ENCODE assay signal across 12 cellular contexts in genomic region chr15:92393994-92394326, GRCh38. TPM values are rescaled to one million over a fixed set of nuclear protein-coding genes. Genes with fewer than 3 reads are reported as not detected.
DNase-seq lines count a peak whose midpoint lies in the region; ATAC-seq and TF ChIP-seq lines count a peak whose summit lies in the region.
"Had no signal": no experiment of that assay in that cellular context is flagged by ENCODE, and none has a peak within 500 bp of the region (broad histone marks: within the 10 kb centered on the region; RNA-seq: fewer than 3 reads in every experiment).

No MANE protein-coding gene starts in this region.

- no peak for DNase-seq in activated CD4-positive, alpha-beta T cell treated with anti-CD3 and anti-CD28 coated beads, Interleukin-2, amount 10 ng/mL, durations not matched to agents 24 days and 14 days
- DNase-seq in activated CD4-positive, alpha-beta T cell treated with anti-CD3 and anti-CD28 coated beads for 1 hour, result no peak
- no peak for DNase-seq in activated naive CD8-positive, alpha-beta T cell treated with anti-CD3 and anti-CD28 coated beads, Interleukin-2, amount 50 U/mL, for 24 hours
- DNase-seq in suprapubic skin (ENCODE audit: low spot score in 2 of 2) (no peak), T-cell (no peak)
- DNase-seq: AML-193 had no signal

- TF ChIP-seq CTCF in suprapubic skin (IDR thresholded peaks at IDR 0.05), result no peak

- H3K4me1 ChIP-seq in iPS-20b (ENCODE audit: insufficient read depth, low read length) (peaks cover 18% of the 10 kb centered on the region), suprapubic skin (peaks cover 24% of the 10 kb centered on the region)

- POLR2A ChIA-PET in T-cell (lab: Charles Lee), result no interaction called here

- no peak for TF ChIP-seq EP300 in suprapubic skin (IDR thresholded peaks at IDR 0.05)

- peak overlapping the region; percentile 19 for H3K4me3 Mint-ChIP-seq in activated CD4-positive, alpha-beta T cell treated with anti-CD3 and anti-CD28 coated beads, Interleukin-2, amount 10 ng/mL, durations not matched to agents 24 days and 14 days
- H3K4me3 Mint-ChIP-seq in activated naive CD8-positive, alpha-beta T cell treated with anti-CD3 and anti-CD28 coated beads, Interleukin-2, amount 50 U/mL, for 24 hours, result peak overlapping the region; percentile 24
- no peak overlapping the region for H3K4me3 Mint-ChIP-seq in T-cell

- H3K9me3 Mint-ChIP-seq in activated CD4-positive, alpha-beta T cell treated with anti-CD3 and anti-CD28 coated beads, Interleukin-2, amount 10 ng/mL, durations not matched to agents 24 days and 14 days, result no peaks in the 10 kb centered on the region
- no peaks in the 10 kb centered on the region for H3K9me3 Mint-ChIP-seq in activated naive CD8-positive, alpha-beta T cell treated with anti-CD3 and anti-CD28 coated beads, Interleukin-2, amount 50 U/mL, for 24 hours
- H3K9me3 Mint-ChIP-seq in T-cell, result no peaks in the 10 kb centered on the region

- peak overlapping the region; percentile 73; the same call in 1 of the 2 replicates for H3K9ac ChIP-seq in iPS-20b (ENCODE audit: low read depth, low read length)

- H3K4me1 Mint-ChIP-seq in activated CD4-positive, alpha-beta T cell treated with anti-CD3 and anti-CD28 coated beads, Interleukin-2, amount 10 ng/mL, durations not matched to agents 24 days and 14 days, result peaks cover 2% of the 10 kb centered on the region
- H3K4me1 Mint-ChIP-seq in activated naive CD8-positive, alpha-beta T cell treated with anti-CD3 and anti-CD28 coated beads, Interleukin-2, amount 50 U/mL, for 24 hours, result no peaks in the 10 kb centered on the region
- H3K4me1 Mint-ChIP-seq in T-cell, result peaks cover 7 to 11% (median 8%) of the 10 kb centered on the region in 3 donors

- no peak for ATAC-seq in activated naive CD8-positive, alpha-beta T cell treated with anti-CD3 and anti-CD28 coated beads, Interleukin-2, amount 50 U/mL, for 24 hours
- ATAC-seq in GM18868 (IDR thresholded peaks at IDR 0.05; ENCODE audit: unreplicated experiment) (no peak), GM19455 (IDR thresholded peaks at IDR 0.05; ENCODE audit: unreplicated experiment) (no peak), T-cell (replicated peaks in 1 of 4) (no peak)

- no peak for TF ChIP-seq POLR2A in suprapubic skin (IDR thresholded peaks at IDR 0.05)

- intact Hi-C loops in activated CD4-positive, alpha-beta T cell treated with anti-CD3 and anti-CD28 coated beads, Interleukin-2, amount 10 ng/mL, durations not matched to agents 24 days and 14 days (cut with micrococcal nuclease), result loop anchor here (10.0 kb wide), 1 partner anchor 321 kb away; no protein-coding TSS in a partner anchor

- WGBS in suprapubic skin, result 0% methylated on average over 2 of the region's 34 CpGs

- H3K27me3 Mint-ChIP-seq in activated CD4-positive, alpha-beta T cell treated with anti-CD3 and anti-CD28 coated beads, Interleukin-2, amount 10 ng/mL, durations not matched to agents 24 days and 14 days, result peaks cover 57% of the 10 kb centered on the region
- H3K27me3 Mint-ChIP-seq in activated naive CD8-positive, alpha-beta T cell treated with anti-CD3 and anti-CD28 coated beads, Interleukin-2, amount 50 U/mL, for 24 hours, result peaks cover 63% of the 10 kb centered on the region
- H3K27me3 Mint-ChIP-seq in T-cell, result peaks cover 63 to 82% of the 10 kb centered on the region in 2 donors

- peak overlapping the region; percentile 74 for H3K4me3 ChIP-seq in iPS-20b (ENCODE audit: low read length)
- peak overlapping the region; percentile 45 for H3K4me3 ChIP-seq in suprapubic skin

- CTCF ChIA-PET in T-cell (lab: Charles Lee), result no interaction called here

- H3K9me3 ChIP-seq in iPS-20b (ENCODE audit: insufficient read depth, low read depth, low read length) (no peaks in the 10 kb centered on the region), suprapubic skin (no peaks in the 10 kb centered on the region)

- no peak overlapping the region for H3K27ac Mint-ChIP-seq in activated CD4-positive, alpha-beta T cell treated with anti-CD3 and anti-CD28 coated beads, Interleukin-2, amount 10 ng/mL, durations not matched to agents 24 days and 14 days
- H3K27ac Mint-ChIP-seq in activated naive CD8-positive, alpha-beta T cell treated with anti-CD3 and anti-CD28 coated beads, Interleukin-2, amount 50 U/mL, for 24 hours, result no peak overlapping the region
- H3K27ac Mint-ChIP-seq in T-cell, result no peak overlapping the region

- H3K36me3 ChIP-seq in iPS-20b (ENCODE audit: insufficient read depth, low read depth, low read length) (no peaks in the 10 kb centered on the region), suprapubic skin (no peaks in the 10 kb centered on the region)

- H3K27me3 ChIP-seq in iPS-20b (ENCODE audit: insufficient read depth, low read length), result peaks cover 53% of the 10 kb centered on the region
- H3K27me3 ChIP-seq in suprapubic skin, result peaks cover 94% of the 10 kb centered on the region

- H3K27ac ChIP-seq in iPS-20b (ENCODE audit: low read length), result no peak overlapping the region
- no peak overlapping the region for H3K27ac ChIP-seq in suprapubic skin

- H3K36me3 Mint-ChIP-seq in activated CD4-positive, alpha-beta T cell treated with anti-CD3 and anti-CD28 coated beads, Interleukin-2, amount 10 ng/mL, durations not matched to agents 24 days and 14 days (ENCODE audit: low read depth), result no peaks in the 10 kb centered on the region
- no peaks in the 10 kb centered on the region for H3K36me3 Mint-ChIP-seq in activated naive CD8-positive, alpha-beta T cell treated with anti-CD3 and anti-CD28 coated beads, Interleukin-2, amount 50 U/mL, for 24 hours (ENCODE audit: low read depth)
- H3K36me3 Mint-ChIP-seq in T-cell, result no peaks in the 10 kb centered on the region

RNA-seq across cellular contexts. Expression of gene ST8SIA2, which starts 0.3 kb away (rescaled TPM):
- total RNA-seq in activated CD4-positive, alpha-beta T cell treated with anti-CD3 and anti-CD28 coated beads, Interleukin-2, amount 10 ng/mL, durations not matched to agents 24 days and 14 days, result not detected in 2 replicates
- not detected for total RNA-seq in suprapubic skin
- total RNA-seq in T-cell, result not detected
- total RNA-seq: activated CD8-positive, alpha-beta memory T cell treated with anti-CD3 and anti-CD28 coated beads for 36 hours; bronchial epithelial cell; posterior vena cava had no signal

Comparison
In these comparisons a context has a peak if more than half of its experiments do, and no peak if none do; other contexts are left out.
1. H3K4me3 Mint-ChIP-seq: peak in activated CD4-positive, alpha-beta T cell treated with anti-CD3 and anti-CD28 coated beads, Interleukin-2, amount 10 ng/mL, durations not matched to agents 24 days and 14 days (single experiment) and activated naive CD8-positive, alpha-beta T cell treated with anti-CD3 and anti-CD28 coated beads, Interleukin-2, amount 50 U/mL, for 24 hours (single experiment); none in T-cell (0 of 3).